ENCODE assay signal across 10 cellular contexts in genomic region chr10:5809541-5810154, GRCh38. TPM values are rescaled to one million over a fixed set of nuclear protein-coding genes. Genes with fewer than 3 reads are reported as not detected.
DNase-seq lines count a peak whose midpoint lies in the region; ATAC-seq and TF ChIP-seq lines count a peak whose summit lies in the region.
"Had no signal": no experiment of that assay in that cellular context is flagged by ENCODE, and none has a peak within 500 bp of the region (broad histone marks: within the 10 kb centered on the region; RNA-seq: fewer than 3 reads in every experiment).

No MANE protein-coding gene starts in this region.

- peaks cover 0 to 2% (median 0%) of the 10 kb centered on the region in 8 donors for H3K9me3 Mint-ChIP-seq in CD4-positive, alpha-beta memory T cell
- H3K9me3 Mint-ChIP-seq in chondrocyte (ENCODE audit: low read depth), result no peaks in the 10 kb centered on the region
- H3K9me3 Mint-ChIP-seq in naive thymus-derived CD8-positive, alpha-beta T cell, result no peaks in the 10 kb centered on the region

- CTCF ChIA-PET in CD4-positive, alpha-beta memory T cell (lab: Charles Lee; ENCODE audit: partially characterized antibody), result interaction anchor here (1.6 kb wide), 1 partner anchor 14 kb away, joined by 6 read pairs; no protein-coding TSS in a partner anchor

- H3K9me2 ChIP-seq in Karpas-422 (replicated peaks; ENCODE audit: insufficient read depth, low read length), result no peaks in the 10 kb centered on the region

- peaks cover 9% of the 10 kb centered on the region for H3K36me3 ChIP-seq in CD4-positive, alpha-beta memory T cell (ENCODE audit: insufficient read depth, low read length)
- H3K36me3 ChIP-seq in Karpas-422 (ENCODE audit: insufficient read depth, low read length), result peaks cover 33% of the 10 kb centered on the region
- no peaks in the 10 kb centered on the region for H3K36me3 ChIP-seq in thyroid gland

- peaks cover 93% of the 10 kb centered on the region for H3K79me2 ChIP-seq in Karpas-422 (ENCODE audit: low read length)

- H3K9me3 ChIP-seq in CD4-positive, alpha-beta memory T cell (ENCODE audit: control insufficient read depth in 1 of 2, low read length in 2 of 2), result no peaks in the 10 kb centered on the region
- H3K9me3 ChIP-seq in Karpas-422 (ENCODE audit: low read length), result no peaks in the 10 kb centered on the region
- H3K9me3 ChIP-seq in thyroid gland, result no peaks in the 10 kb centered on the region

- POLR2A ChIA-PET in CD4-positive, alpha-beta memory T cell (lab: Charles Lee; ENCODE audit: partially characterized antibody), result interaction anchor here (1.0 to 3.4 kb wide), 6 partner anchors 10 to 125 kb away, joined by 3 to 13 read pairs (median 4); partner anchors contain the start of genes ANKRD16, FBH1 and TASOR2
- POLR2A ChIA-PET in naive thymus-derived CD8-positive, alpha-beta T cell (lab: Charles Lee), result interaction anchor here (0.7 to 1.2 kb wide), 4 partner anchors 15 to 84 kb away, joined by 3 to 5 read pairs (median 4); partner anchors contain the start of genes ANKRD16 and FBH1

- 45 to 48% methylated on average over 3 of the region's 3 CpGs for WGBS in thyroid gland, 2 donors

- TF ChIP-seq POLR2A in thyroid gland (IDR thresholded peaks at IDR 0.05), result no peak

- no peak overlapping the region for H2AFZ ChIP-seq in Karpas-422 (ENCODE audit: low read length)

- peaks cover 70% of the 10 kb centered on the region for H3K4me1 ChIP-seq in CD4-positive, alpha-beta memory T cell (ENCODE audit: insufficient read depth, low read length)
- H3K4me1 ChIP-seq in Karpas-422 (ENCODE audit: low read length), result peaks cover 61% of the 10 kb centered on the region
- peaks cover 32 to 33% of the 10 kb centered on the region in 2 donors for H3K4me1 ChIP-seq in thyroid gland

- H3K4me3 ChIP-seq in CD4-positive, alpha-beta memory T cell (ENCODE audit: low read length in 2 of 2), result peak overlapping the region in 1 of 2 donors; percentile 7
- H3K4me3 ChIP-seq in Karpas-422 (ENCODE audit: low read length), result peak overlapping the region; percentile 86
- no peak overlapping the region for H3K4me3 ChIP-seq in thyroid gland (replicated peaks in 1 of 3)

- H3K4me1 Mint-ChIP-seq in CD4-positive, alpha-beta memory T cell, result peaks cover 47 to 74% (median 61%) of the 10 kb centered on the region in 4 donors
- H3K4me1 Mint-ChIP-seq in chondrocyte (ENCODE audit: low read depth), result peaks cover 64% of the 10 kb centered on the region
- H3K4me1 Mint-ChIP-seq in naive thymus-derived CD8-positive, alpha-beta T cell, result peaks cover 13 to 82% (median 68%) of the 10 kb centered on the region in 4 donors

- H3K27ac ChIP-seq in CD4-positive, alpha-beta memory T cell (ENCODE audit: low read depth, low read length), result peak overlapping the region; percentile 98
- H3K27ac ChIP-seq in Karpas-422 (ENCODE audit: low read length) (peak overlapping the region; percentile 78), thyroid gland (no peak overlapping the region)

- no peaks in the 10 kb centered on the region for H3K27me3 ChIP-seq in CD4-positive, alpha-beta memory T cell (ENCODE audit: insufficient read depth, low read length)
- no peaks in the 10 kb centered on the region for H3K27me3 ChIP-seq in Karpas-422 (ENCODE audit: low read length)
- no peaks in the 10 kb centered on the region for H3K27me3 ChIP-seq in thyroid gland

- TF ChIP-seq CTCF in chondrocyte (IDR thresholded peaks at IDR 0.05) (no peak), thyroid gland (IDR thresholded peaks at IDR 0.05) (no peak)

- H4K20me1 ChIP-seq in Karpas-422 (ENCODE audit: insufficient read depth, low read depth, low read length), result peaks cover 44% of the 10 kb centered on the region

- H3K4me2 ChIP-seq in Karpas-422 (ENCODE audit: low read depth, low read length, poor library complexity, severe bottlenecking), result peak overlapping the region; percentile 84

- H3K27ac Mint-ChIP-seq in CD4-positive, alpha-beta memory T cell, result peak overlapping the region; percentile 61 to 94 (median 90)
- H3K27ac Mint-ChIP-seq in chondrocyte (ENCODE audit: unreplicated experiment), result peak overlapping the region; percentile 78
- H3K27ac Mint-ChIP-seq in naive thymus-derived CD8-positive, alpha-beta T cell, result peak overlapping the region; percentile 4 to 91 (median 66)

- intact Hi-C loops in CD4-positive, alpha-beta memory T cell (cut with micrococcal nuclease), result loop anchor here (5.0 to 10.0 kb wide), 3 partner anchors 168 to 362 kb away; partner anchors contain the start of genes IL15RA and RBM17
- intact Hi-C loops in thyroid gland (cut with DNase I), result loop anchor here (5.0 to 10.0 kb wide), 2 partner anchors 63 to 125 kb away; partner anchors contain the start of gene TASOR2

- H3K4me3 Mint-ChIP-seq in CD4-positive, alpha-beta memory T cell, result peak overlapping the region; percentile 49 to 99 (median 92)
- H3K4me3 Mint-ChIP-seq in chondrocyte (ENCODE audit: unreplicated experiment), result peak overlapping the region; percentile 90
- H3K4me3 Mint-ChIP-seq in naive thymus-derived CD8-positive, alpha-beta T cell, result peak overlapping the region; percentile 16 to 98 (median 78)

- peak overlapping the region; percentile 99 for H3K9ac ChIP-seq in Karpas-422 (ENCODE audit: low read length)

- peak in 4 of 5 donors; percentile 17 to 41 (median 21) for DNase-seq in CD4-positive, alpha-beta memory T cell
- DNase-seq in Karpas-422 (no peak), chondrocyte (ENCODE audit: low spot score) (no peak), epidermal melanocyte (ENCODE audit: insufficient read length, low spot score) (no peak), thyroid gland (no peak), 8988T (no peak)
- DNase-seq in naive thymus-derived CD8-positive, alpha-beta T cell, result peak in 2 of 10 donors; percentile 6 to 13
- DNase-seq: GF-D8, GOT3 had no signal

- ATAC-seq in naive thymus-derived CD8-positive, alpha-beta T cell, result no peak
- ATAC-seq in GM21737 (IDR thresholded peaks at IDR 0.05; ENCODE audit: unreplicated experiment), result no peak

- no peaks in the 10 kb centered on the region for H3K27me3 Mint-ChIP-seq in CD4-positive, alpha-beta memory T cell
- H3K27me3 Mint-ChIP-seq in chondrocyte (ENCODE audit: low read depth), result no peaks in the 10 kb centered on the region
- H3K27me3 Mint-ChIP-seq in naive thymus-derived CD8-positive, alpha-beta T cell, result no peaks in the 10 kb centered on the region

- peaks cover 11 to 27% of the 10 kb centered on the region in 2 donors for H3K36me3 Mint-ChIP-seq in CD4-positive, alpha-beta memory T cell
- H3K36me3 Mint-ChIP-seq in chondrocyte (ENCODE audit: low read depth), result peaks cover 2% of the 10 kb centered on the region
- peaks cover 0 to 21% (median 3%) of the 10 kb centered on the region in 3 donors for H3K36me3 Mint-ChIP-seq in naive thymus-derived CD8-positive, alpha-beta T cell

RNA-seq across cellular contexts. Expression of gene GDI2, which starts 3.6 kb away (rescaled TPM):
- total RNA-seq in CD4-positive, alpha-beta memory T cell, result 100 to 1,000 TPM; 137 to 140 TPM
- 100 to 1,000 TPM; 193 to 248 TPM for polyA plus RNA-seq in CD4-positive, alpha-beta memory T cell
- 275 and 383 TPM in 2 replicates for total RNA-seq in Karpas-422 (2014; rRNA removed; shearing (Covaris generic); ENCODE audit: low replicate concordance)
- total RNA-seq in chondrocyte (254 to 259 TPM (median 256 TPM) in 3 replicates), thyroid gland (100 to 1,000 TPM; 189 to 281 (median 236) TPM)
- total RNA-seq in naive thymus-derived CD8-positive, alpha-beta T cell, result 100 to 1,000 TPM; 122 to 130 TPM
- polyA plus RNA-seq in naive thymus-derived CD8-positive, alpha-beta T cell, result 100 to 1,000 TPM; 145 to 171 (median 157) TPM

Comparison
In these comparisons a context has a peak if more than half of its experiments do, and no peak if none do; other contexts are left out.
1. DNase-seq: peak in CD4-positive, alpha-beta memory T cell (4 of 5); none in Karpas-422 (single experiment), chondrocyte (single experiment), epidermal melanocyte (single experiment), thyroid gland (0 of 2) and 8988T (single experiment).
2. H3K27ac ChIP-seq: peak in CD4-positive, alpha-beta memory T cell (single experiment) and Karpas-422 (single experiment); none in thyroid gland (0 of 3).
3. Peak in every context shown above with its lines, with median percentiles within 50 percentile points of each other: H3K27ac Mint-ChIP-seq and H3K4me3 Mint-ChIP-seq.